ENCODE assay signal across 8 cellular contexts in the genomic region with DNA sequence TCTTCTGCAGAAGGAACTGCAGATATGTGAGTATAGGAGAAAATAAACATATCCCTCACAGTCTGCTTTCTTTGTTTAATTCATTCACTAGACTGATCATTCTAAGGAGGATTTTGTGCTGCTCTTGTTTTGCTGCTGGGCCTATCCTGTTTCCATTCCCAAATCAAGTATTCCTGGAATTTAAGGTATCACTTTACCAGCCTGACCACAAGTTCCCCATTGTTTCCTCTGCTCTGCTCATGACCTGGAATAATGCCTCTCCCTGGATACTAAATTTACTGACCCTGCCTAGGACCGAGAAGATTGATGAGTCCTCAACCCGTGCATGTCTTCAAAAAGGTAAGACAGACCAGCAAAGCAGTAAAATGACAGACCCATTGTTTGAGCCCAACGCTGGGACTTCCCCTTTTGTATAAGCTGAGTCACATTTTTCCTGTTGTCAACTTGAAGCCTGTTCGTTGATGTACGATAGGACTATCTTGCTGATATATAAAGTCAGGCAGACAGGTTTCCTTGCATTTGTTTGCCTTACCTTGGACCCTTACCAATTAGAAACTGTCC.
DNase-seq lines count a peak whose midpoint lies in the region; ATAC-seq and TF ChIP-seq lines count a peak whose summit lies in the region.

No MANE protein-coding gene starts in this region.

- peaks cover 48% of the 10 kb centered on the region for H3K4me1 Mint-ChIP-seq in dendritic cell treated with granulocyte-macrophage colony-stimulating factor and Interleukin-4, amounts not matched to agents 40 ng/mL and 50 ng/mL, for 4 days (ENCODE audit: low read depth)
- peaks cover 3% of the 10 kb centered on the region for H3K4me1 Mint-ChIP-seq in neural progenitor cell

- H3K4me2 ChIP-seq in neural progenitor cell (no peak overlapping the region), osteoblast (ENCODE audit: insufficient read depth, low read length) (no peak overlapping the region)

- H3K9me3 ChIP-seq in neural progenitor cell (ENCODE audit: low read depth), result no peaks in the 10 kb centered on the region
- no peaks in the 10 kb centered on the region for H3K9me3 ChIP-seq in osteoblast (ENCODE audit: low read depth, low read length)

- H3K4me3 ChIP-seq in neural progenitor cell (no peak overlapping the region), osteoblast (ENCODE audit: insufficient read depth, low read length) (no peak overlapping the region)

- H3K27ac ChIP-seq in neural progenitor cell (no peak overlapping the region), osteoblast (ENCODE audit: low read depth, low read length) (no peak overlapping the region)

- H3K36me3 ChIP-seq in neural progenitor cell (no peaks in the 10 kb centered on the region), osteoblast (ENCODE audit: insufficient read depth, low read length) (no peaks in the 10 kb centered on the region)

- peak; percentile 35 for ATAC-seq in GM19372 (IDR thresholded peaks at IDR 0.05; ENCODE audit: low read depth, unreplicated experiment)
- ATAC-seq in HG03432 (IDR thresholded peaks at IDR 0.05; ENCODE audit: unreplicated experiment), result peak; percentile 36

- peak overlapping the region; percentile 96 for H3K27ac Mint-ChIP-seq in dendritic cell treated with granulocyte-macrophage colony-stimulating factor and Interleukin-4, amounts not matched to agents 40 ng/mL and 50 ng/mL, for 4 days
- no peak overlapping the region for H3K27ac Mint-ChIP-seq in neural progenitor cell

- no peaks in the 10 kb centered on the region for H4K20me1 ChIP-seq in neural progenitor cell (ENCODE audit: low read depth)
- H4K20me1 ChIP-seq in osteoblast (ENCODE audit: insufficient read depth, low read length), result no peaks in the 10 kb centered on the region

- TF ChIP-seq CTCF in neural progenitor cell (IDR thresholded peaks at IDR 0.05), result no peak
- TF ChIP-seq CTCF in osteoblast (IDR thresholded peaks at IDR 0.05; ENCODE audit: extremely low read depth, low read depth, low read length), result no peak

- H3K36me3 Mint-ChIP-seq in dendritic cell treated with granulocyte-macrophage colony-stimulating factor and Interleukin-4, amounts not matched to agents 40 ng/mL and 50 ng/mL, for 4 days (ENCODE audit: low read depth), result no peaks in the 10 kb centered on the region
- H3K36me3 Mint-ChIP-seq in neural progenitor cell, result no peaks in the 10 kb centered on the region

- no peak overlapping the region for H3K9ac ChIP-seq in neural progenitor cell

- DNase-seq in CD1c-positive myeloid dendritic cell (ENCODE audit: extremely low spot score) (peak; percentile 85), SKM-1 (lab: John Stamatoyannopoulos, UW; ENCODE audit: unreplicated experiment) (peak; percentile 72), neural progenitor cell (ENCODE audit: low spot score) (peak; percentile 44), HuH-7.5 (ENCODE audit: low spot score) (no peak), osteoblast (ENCODE audit: insufficient read length, low spot score, missing footprints) (no peak)

- H3K27me3 Mint-ChIP-seq in dendritic cell treated with granulocyte-macrophage colony-stimulating factor and Interleukin-4, amounts not matched to agents 40 ng/mL and 50 ng/mL, for 4 days, result no peaks in the 10 kb centered on the region
- H3K27me3 Mint-ChIP-seq in neural progenitor cell (ENCODE audit: insufficient read depth, low read depth), result no peaks in the 10 kb centered on the region

- H3K9me3 Mint-ChIP-seq in dendritic cell treated with granulocyte-macrophage colony-stimulating factor and Interleukin-4, amounts not matched to agents 40 ng/mL and 50 ng/mL, for 4 days, result no peaks in the 10 kb centered on the region
- no peaks in the 10 kb centered on the region for H3K9me3 Mint-ChIP-seq in neural progenitor cell

- intact Hi-C loops in dendritic cell treated with granulocyte-macrophage colony-stimulating factor and Interleukin-4, amounts not matched to agents 40 ng/mL and 50 ng/mL, for 4 days (cut with micrococcal nuclease), result loop anchor here (2.0 to 5.0 kb wide), 2 partner anchors 46 to 94 kb away; no protein-coding TSS in a partner anchor

- no peaks in the 10 kb centered on the region for H3K79me2 ChIP-seq in neural progenitor cell (ENCODE audit: low read depth)
- no peaks in the 10 kb centered on the region for H3K79me2 ChIP-seq in osteoblast (ENCODE audit: insufficient read depth, low read length)

- H3F3A ChIP-seq in neural progenitor cell (ENCODE audit: low read depth), result no peaks in the 10 kb centered on the region

- H3K4me3 Mint-ChIP-seq in dendritic cell treated with granulocyte-macrophage colony-stimulating factor and Interleukin-4, amounts not matched to agents 40 ng/mL and 50 ng/mL, for 4 days, result peak overlapping the region; percentile 55
- H3K4me3 Mint-ChIP-seq in neural progenitor cell, result no peak overlapping the region

- H2AFZ ChIP-seq in neural progenitor cell (replicated peaks) (no peak overlapping the region), osteoblast (ENCODE audit: low read length) (no peak overlapping the region)

- H3K27me3 ChIP-seq in neural progenitor cell (no peaks in the 10 kb centered on the region), osteoblast (ENCODE audit: insufficient read depth, low read length) (no peaks in the 10 kb centered on the region)

- H3K4me1 ChIP-seq in neural progenitor cell (peaks cover 9% of the 10 kb centered on the region), osteoblast (ENCODE audit: insufficient read depth, low read length) (no peaks in the 10 kb centered on the region)

Comparison
In these comparisons a context has a peak if more than half of its experiments do, and no peak if none do; other contexts are left out.
1. DNase-seq: peak in CD1c-positive myeloid dendritic cell (single experiment), SKM-1 (single experiment) and neural progenitor cell (single experiment); none in HuH-7.5 (single experiment) and osteoblast (single experiment).